8 cellular contexts compared by ENCODE assay signal in the genomic region with DNA sequence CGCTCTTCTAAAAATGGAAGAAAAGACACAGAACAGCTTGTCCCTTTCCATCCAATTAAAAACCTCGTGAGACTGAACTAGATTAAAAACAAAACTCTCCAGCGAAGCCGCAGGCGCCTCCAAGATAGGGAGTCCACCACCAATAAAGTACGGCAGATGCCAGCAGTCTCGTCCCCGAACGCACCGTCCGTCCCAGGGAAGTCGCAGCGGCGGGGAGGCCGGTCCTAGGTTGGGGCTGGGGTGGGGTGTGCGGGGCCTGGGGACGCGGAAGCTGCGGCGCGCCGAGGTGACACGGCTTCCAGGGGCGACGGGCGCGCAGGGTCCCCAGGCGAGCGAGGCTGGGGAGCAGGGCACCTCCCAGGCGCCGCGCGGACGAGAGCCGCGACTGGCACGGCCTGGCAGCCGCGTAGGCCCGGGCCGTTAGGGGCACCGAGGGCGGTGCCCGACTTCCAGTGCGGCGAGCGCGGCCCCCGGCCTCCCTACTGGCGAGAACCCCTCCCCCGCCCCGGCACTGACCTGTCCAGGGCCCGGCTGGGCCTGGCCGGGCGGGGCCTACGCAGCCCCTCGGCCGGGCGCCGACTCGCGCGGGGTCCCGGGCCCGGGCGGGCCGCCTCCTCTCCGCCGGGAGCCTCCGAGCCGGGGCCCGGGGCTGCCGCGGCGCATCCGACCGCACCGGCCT. TPM values are rescaled to one million over a fixed set of nuclear protein-coding genes. Genes with fewer than 3 reads are reported as not detected.
DNase-seq lines count a peak whose midpoint lies in the region; ATAC-seq and TF ChIP-seq lines count a peak whose summit lies in the region.

No MANE protein-coding gene starts in this region.

- peaks cover 0 to 2% of the 10 kb centered on the region in 2 donors for H3K9me3 ChIP-seq in lung (ENCODE audit: control insufficient read depth in 2 of 2, insufficient read depth in 1 of 2, low read length in 1 of 2)

- H3K36me3 Mint-ChIP-seq in Calu3 (ENCODE audit: insufficient read depth, unreplicated experiment) (peaks cover 47% of the 10 kb centered on the region), chondrocyte (ENCODE audit: low read depth) (peaks cover 3% of the 10 kb centered on the region)

- peak overlapping the region; percentile 96 for H3K27ac ChIP-seq in lung (ENCODE audit: low read depth in 1 of 2, low read length in 1 of 2)

- CTCF ChIA-PET in Calu3 (lab: Charles Lee): no interaction called here

- H3K4me1 Mint-ChIP-seq in Calu3 (ENCODE audit: low read depth, unreplicated experiment): peaks cover 43% of the 10 kb centered on the region
- H3K4me1 Mint-ChIP-seq in chondrocyte (ENCODE audit: low read depth): peaks cover 53% of the 10 kb centered on the region

- H3K9me3 Mint-ChIP-seq in Calu3 (ENCODE audit: low read depth, unreplicated experiment) (no peaks in the 10 kb centered on the region), chondrocyte (ENCODE audit: low read depth) (no peaks in the 10 kb centered on the region)

- ATAC-seq in GM21360 (IDR thresholded peaks at IDR 0.05; ENCODE audit: unreplicated experiment): peak; percentile 11
- ATAC-seq in lung (ENCODE audit: insufficient read depth, low FRiP score): peak; percentile 1

- peaks cover 6 to 11% of the 10 kb centered on the region in 2 donors for H3K4me1 ChIP-seq in lung (ENCODE audit: control insufficient read depth in 2 of 2, insufficient read depth in 2 of 2, low read length in 2 of 2)

- no peaks in the 10 kb centered on the region for H3K27me3 ChIP-seq in lung (ENCODE audit: control insufficient read depth, insufficient read depth)

- no TSS peak for BruUV-seq in Calu3 (replicated peaks; lab: Mats Ljungman, UMichigan)

- intact Hi-C loops in Calu3 (cut with micrococcal nuclease; ENCODE audit: unreplicated experiment): no loop called here

- no peak for TF ChIP-seq CTCF in Calu3 (IDR thresholded peaks at IDR 0.05; ENCODE audit: unreplicated experiment)
- TF ChIP-seq CTCF in chondrocyte (IDR thresholded peaks at IDR 0.05): no peak
- no peak for TF ChIP-seq CTCF in lung (IDR thresholded peaks at IDR 0.05; ENCODE audit: control extremely low read depth, extremely low read depth)

- peak overlapping the region; percentile 89 for H3K4me3 ChIP-seq in lung

- H3K27ac Mint-ChIP-seq in Calu3 (ENCODE audit: unreplicated experiment) (peak overlapping the region; percentile 81), chondrocyte (ENCODE audit: unreplicated experiment) (peak overlapping the region; percentile 94)

- H3K4me3 Mint-ChIP-seq in Calu3 (ENCODE audit: low read depth, unreplicated experiment) (peak overlapping the region; percentile 81), chondrocyte (ENCODE audit: unreplicated experiment) (peak overlapping the region; percentile 85)

- DNase-seq in Calu3: peak; percentile 41
- DNase-seq in HT1080 (ENCODE audit: low read depth): peak; percentile 51
- DNase-seq in activated CD4-positive, CD25-positive, alpha-beta regulatory T cell (lab: John Stamatoyannopoulos, UW): peak in 3 of 4 experiments; percentile 20 to 34 (median 31)
- no peak for DNase-seq in chondrocyte (ENCODE audit: low spot score)
- no peak for DNase-seq in lung (ENCODE audit: low spot score)
- DNase-seq in stimulated activated CD8-positive, alpha-beta memory T cell treated with anti-CD3 and anti-CD28 coated beads, Interleukin-15, amount 100 ng/mL, for 24 hours (ENCODE audit: low read depth): peak; percentile 27
- no peak for DNase-seq in mesenteric fat pad (ENCODE audit: low spot score)

- 0% methylated on average over 70 to 78 of the region's 78 CpGs for WGBS in lung, 2 donors

- no peaks in the 10 kb centered on the region for H3K36me3 ChIP-seq in lung (ENCODE audit: control insufficient read depth in 2 of 2, insufficient read depth in 2 of 2, low read length in 2 of 2)

- H3K27me3 Mint-ChIP-seq in Calu3 (ENCODE audit: unreplicated experiment) (no peaks in the 10 kb centered on the region), chondrocyte (ENCODE audit: low read depth) (no peaks in the 10 kb centered on the region)

RNA-seq across cellular contexts. Expression of gene A3GALT2, which starts 28.3 kb away (rescaled TPM):
- 0.61 TPM in 1 of 2 replicates, not detected in the other for total RNA-seq in Calu3 (2022)
- not detected in 2 replicates for total RNA-seq in HT1080 (2014; rRNA removed; shearing (Covaris generic))
- not detected in 2 replicates for polyA plus RNA-seq in HT1080 (2015; cell fraction: cytosol; rRNA removed)
- not detected in 2 replicates for polyA plus RNA-seq in HT1080 (2015; cell fraction: nucleus; rRNA removed)
- 0.27 TPM in 1 of 3 replicates, not detected in the others for total RNA-seq in chondrocyte
- total RNA-seq in lung: under 1 TPM in 1 of 2 donors, not detected in 1; 0.28 TPM
- polyA plus RNA-seq in lung: under 1 TPM in 1 of 2 donors, not detected in 1; 0.07 TPM
- total RNA-seq in mesenteric fat pad: not detected

Comparison
In these comparisons a context has a peak if more than half of its experiments do, and no peak if none do; other contexts are left out.
1. DNase-seq: peak in Calu3 (single experiment), HT1080 (single experiment), activated CD4-positive, CD25-positive, alpha-beta regulatory T cell (3 of 4) and stimulated activated CD8-positive, alpha-beta memory T cell treated with anti-CD3 and anti-CD28 coated beads, Interleukin-15, amount 100 ng/mL, for 24 hours (single experiment); none in chondrocyte (single experiment), lung (single experiment) and mesenteric fat pad (single experiment).